Comparison of ENCODE assay signal across 9 cellular contexts in genomic region chr3:11591401-11592266, GRCh38. TPM values are rescaled to one million over a fixed set of nuclear protein-coding genes. Genes with fewer than 3 reads are reported as not detected.
DNase-seq lines count a peak whose midpoint lies in the region; ATAC-seq and TF ChIP-seq lines count a peak whose summit lies in the region.
"Had no signal": no experiment of that assay in that cellular context is flagged by ENCODE, and none has a peak within 500 bp of the region (broad histone marks: within the 10 kb centered on the region; RNA-seq: fewer than 3 reads in every experiment).

No MANE protein-coding gene starts in this region.

- no peak overlapping the region for H3K4me3 ChIP-seq in BLaER1
- no peak overlapping the region for H3K4me3 ChIP-seq in PC-3 (ENCODE audit: low read length)
- no peak overlapping the region for H3K4me3 ChIP-seq in muscle layer of duodenum (ENCODE audit: low read depth in 1 of 2, low read length in 2 of 2)

- H3K4me2 ChIP-seq in BLaER1 (no peak overlapping the region), PC-3 (ENCODE audit: low read length) (peak overlapping the region; percentile 12; the same call in 1 of the 2 replicates)

- intact Hi-C loops in PC-3 (cut with micrococcal nuclease) = no loop called here

- peaks cover 91% of the 10 kb centered on the region for H3K79me2 ChIP-seq in PC-3 (ENCODE audit: low read length)

- H3K27me3 ChIP-seq in BLaER1 (no peaks in the 10 kb centered on the region), PC-3 (ENCODE audit: low read length) (no peaks in the 10 kb centered on the region), muscle layer of duodenum (ENCODE audit: low read depth, low read length) (no peaks in the 10 kb centered on the region)

- H3K4me1 ChIP-seq in BLaER1 (peaks cover 28% of the 10 kb centered on the region), PC-3 (ENCODE audit: insufficient read depth, low read length) (peaks cover 10% of the 10 kb centered on the region; the same call in 1 of the 2 replicates), muscle layer of duodenum (ENCODE audit: control insufficient read depth in 1 of 2, insufficient read depth in 2 of 2, low read length in 2 of 2) (peaks cover 35 to 45% of the 10 kb centered on the region in 2 donors)

- POLR2A ChIA-PET in PC-3 (lab: Charles Lee; ENCODE audit: unreplicated experiment) = no interaction called here

- no TSS peak for BruUV-seq in PC-3 (replicated peaks; lab: Mats Ljungman, UMichigan)

- DNase-seq in PC-3 (peak; percentile 50), epithelial cell of prostate (ENCODE audit: low read depth, low spot score) (no peak), GM19240 (ENCODE audit: insufficient read length, low spot score) (no peak)
- DNase-seq: activated naive CD8-positive, alpha-beta T cell treated with anti-CD3 and anti-CD28 coated beads, Interleukin-2, amount 10 ng/mL, durations not matched to agents 7 days and 5 days had no signal

- no peak; the same call in 1 of the 2 replicates for ATAC-seq in PC-3
- ATAC-seq in GM21423 (IDR thresholded peaks at IDR 0.05; ENCODE audit: unreplicated experiment) = no peak
- no peak for ATAC-seq in GM21529 (IDR thresholded peaks at IDR 0.05; ENCODE audit: unreplicated experiment)
- no peak for ATAC-seq in GM18502 (IDR thresholded peaks at IDR 0.05; ENCODE audit: poor library complexity, unreplicated experiment)

- no peaks in the 10 kb centered on the region for H3F3A ChIP-seq in PC-3 (ENCODE audit: low read length, unreplicated experiment)

- H3K9me3 ChIP-seq in BLaER1 = peaks cover 7% of the 10 kb centered on the region; the same call in 1 of the 2 replicates
- H3K9me3 ChIP-seq in PC-3 (ENCODE audit: low read length) = no peaks in the 10 kb centered on the region
- no peaks in the 10 kb centered on the region for H3K9me3 ChIP-seq in muscle layer of duodenum (ENCODE audit: control insufficient read depth in 1 of 2, low read length in 2 of 2)

- H4K20me1 ChIP-seq in BLaER1 (peaks cover 94% of the 10 kb centered on the region), PC-3 (ENCODE audit: low read length) (peaks cover 38% of the 10 kb centered on the region; the same call in 1 of the 2 replicates)

- H2AFZ ChIP-seq in PC-3 (ENCODE audit: low read length) = no peak overlapping the region

- H3K36me3 ChIP-seq in BLaER1 (peaks cover 91% of the 10 kb centered on the region), PC-3 (ENCODE audit: low read depth, low read length) (peaks cover 5% of the 10 kb centered on the region; the same call in 1 of the 2 replicates), muscle layer of duodenum (ENCODE audit: control insufficient read depth in 1 of 2, insufficient read depth in 2 of 2, low read length in 2 of 2) (no peaks in the 10 kb centered on the region)

- H3K27ac ChIP-seq in BLaER1 (0 out of 2 replicates have a peak overlapping the region, but pooled peaks have one; percentile 57), PC-3 (ENCODE audit: low read length) (no peak overlapping the region), epithelial cell of prostate (peak overlapping the region; percentile 64), muscle layer of duodenum (ENCODE audit: low read length) (peak overlapping the region; percentile 79)

- CTCF ChIA-PET in PC-3 (lab: Charles Lee) = no interaction called here

- TF ChIP-seq CTCF in PC-3 (conservative IDR thresholded peaks at IDR 0.05; ENCODE audit: low read depth, low read length) = no peak

- H3K9ac ChIP-seq in BLaER1 = no peak overlapping the region; the same call in 1 of the 2 replicates
- no peak overlapping the region for H3K9ac ChIP-seq in PC-3 (ENCODE audit: low read length)

- no peaks in the 10 kb centered on the region for H3K9me2 ChIP-seq in PC-3 (replicated peaks; ENCODE audit: low read length)

RNA-seq across cellular contexts. Expression of gene VGLL4, which starts 52.1 kb away (rescaled TPM):
- total RNA-seq in PC-3 (2014; rRNA removed) = 40.5 and 46.3 TPM in 2 replicates
